ENCODE assay signal across 8 cellular contexts in genomic region chrX:19990519-19991349, GRCh38. TPM values are rescaled to one million over a fixed set of nuclear protein-coding genes. Genes with fewer than 3 reads are reported as not detected.
DNase-seq lines count a peak whose midpoint lies in the region; ATAC-seq and TF ChIP-seq lines count a peak whose summit lies in the region.

Gene BCLAF3, minus strand, starts transcription at chrX:19991061. Its CDS starts 20,797 bp downstream, at chrX:19970264.

- peak; percentile 95 for DNase-seq in AG08395 (ENCODE audit: low spot score)
- DNase-seq in NCI-H2196 (lab: John Stamatoyannopoulos, UW; ENCODE audit: unreplicated experiment), result peak; percentile 87
- DNase-seq in WTC11 (ENCODE audit: low spot score), result peak; percentile 85
- peak; percentile 83 to 89 for DNase-seq in cardiac fibroblast (ENCODE audit: low read depth in 2 of 2)
- peak; percentile 92 for DNase-seq in islet precursor cell
- peak; percentile 76 to 85 (median 79) for DNase-seq in stimulated activated CD4-positive, alpha-beta T cell treated with anti-CD3 and anti-CD28 coated beads, Interleukin-12 subunit alpha, Interleukin-12 subunit beta, amount 100 ng/mL, for 48 hours (ENCODE audit: low read depth in 2 of 3, low spot score in 1 of 3)

- H3K27me3 Mint-ChIP-seq in WTC11 (ENCODE audit: low read depth), result no peaks in the 10 kb centered on the region

- CTCF ChIA-PET in WTC11 (lab: Charles Lee), result interaction anchor here (0.6 to 1.5 kb wide), 2 partner anchors 10 to 86 kb away, joined by 3 to 7 read pairs; no protein-coding TSS in a partner anchor

- POLR2A ChIA-PET in WTC11 (lab: Charles Lee), result no interaction called here

- peak within 1 kb of the TSS; percentile 90 for H3K27ac Mint-ChIP-seq in WTC11

- H3K36me3 Mint-ChIP-seq in WTC11, result no peaks in the 10 kb centered on the region

- TF ChIP-seq CTCF in WTC11 (IDR thresholded peaks at IDR 0.05) (peak; percentile 70), cardiac fibroblast (IDR thresholded peaks at IDR 0.05; ENCODE audit: low read depth, low read length) (peak; percentile 36)

- H3K4me3 ChIP-seq in cardiac fibroblast (replicated peaks in 1 of 2; ENCODE audit: low read depth in 2 of 2, low read length in 2 of 2), result peak within 1 kb of the TSS; percentile 60 to 80

- H3K4me3 Mint-ChIP-seq in WTC11, result peak within 1 kb of the TSS; percentile 94

- H3K4me1 Mint-ChIP-seq in WTC11, result peaks cover 11% of the 10 kb centered on the region

- ATAC-seq in GM18870 (IDR thresholded peaks at IDR 0.05; ENCODE audit: unreplicated experiment), result peak; percentile 78
- peak; percentile 93 for ATAC-seq in HG03108 (IDR thresholded peaks at IDR 0.05; ENCODE audit: unreplicated experiment)
- peak; percentile 94 for ATAC-seq in WTC11

- no peaks in the 10 kb centered on the region for H3K9me3 Mint-ChIP-seq in WTC11

TF ChIP-seq in WTC11, 78 proteins besides CTCF, POLR2A, EP300 and RAD21:
- TF ChIP-seq, protein P1, sequence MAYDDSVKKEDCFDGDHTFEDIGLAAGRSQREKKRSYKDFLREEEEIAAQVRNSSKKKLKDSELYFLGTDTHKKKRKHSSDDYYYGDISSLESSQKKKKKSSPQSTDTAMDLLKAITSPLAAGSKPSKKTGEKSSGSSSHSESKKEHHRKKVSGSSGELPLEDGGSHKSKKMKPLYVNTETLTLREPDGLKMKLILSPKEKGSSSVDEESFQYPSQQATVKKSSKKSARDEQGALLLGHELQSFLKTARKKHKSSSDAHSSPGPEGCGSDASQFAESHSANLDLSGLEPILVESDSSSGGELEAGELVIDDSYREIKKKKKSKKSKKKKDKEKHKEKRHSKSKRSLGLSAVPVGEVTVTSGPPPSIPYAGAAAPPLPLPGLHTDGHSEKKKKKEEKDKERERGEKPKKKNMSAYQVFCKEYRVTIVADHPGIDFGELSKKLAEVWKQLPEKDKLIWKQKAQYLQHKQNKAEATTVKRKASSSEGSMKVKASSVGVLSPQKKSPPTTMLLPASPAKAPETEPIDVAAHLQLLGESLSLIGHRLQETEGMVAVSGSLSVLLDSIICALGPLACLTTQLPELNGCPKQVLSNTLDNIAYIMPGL (CRISPR knock-in tag; IDR thresholded peaks at IDR 0.05), result 0 out of 2 replicates have a peak, but pooled peaks have one; percentile 20
- TF ChIP-seq SP1 (CRISPR knock-in tag; conservative IDR thresholded peaks at IDR 0.05), result peak; percentile 46; the same call in 1 of the 2 replicates
- TF ChIP-seq, protein P2, sequence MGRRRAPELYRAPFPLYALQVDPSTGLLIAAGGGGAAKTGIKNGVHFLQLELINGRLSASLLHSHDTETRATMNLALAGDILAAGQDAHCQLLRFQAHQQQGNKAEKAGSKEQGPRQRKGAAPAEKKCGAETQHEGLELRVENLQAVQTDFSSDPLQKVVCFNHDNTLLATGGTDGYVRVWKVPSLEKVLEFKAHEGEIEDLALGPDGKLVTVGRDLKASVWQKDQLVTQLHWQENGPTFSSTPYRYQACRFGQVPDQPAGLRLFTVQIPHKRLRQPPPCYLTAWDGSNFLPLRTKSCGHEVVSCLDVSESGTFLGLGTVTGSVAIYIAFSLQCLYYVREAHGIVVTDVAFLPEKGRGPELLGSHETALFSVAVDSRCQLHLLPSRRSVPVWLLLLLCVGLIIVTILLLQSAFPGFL (CRISPR knock-in tag; IDR thresholded peaks at IDR 0.05; ENCODE audit: borderline replicate concordance), result no peak
TF ChIP-seq in WTC11: peak in this region for 2.

RNA-seq across cellular contexts. Expression of gene BCLAF3, which starts in this region (rescaled TPM):
- 8.1 to 10.9 TPM (median 10.2 TPM) in 3 replicates for total RNA-seq in WTC11 (2021)

Comparison
In these comparisons a context has a peak if more than half of its experiments do, and no peak if none do; other contexts are left out.
1. Peak in every context shown above with its lines: DNase-seq, ATAC-seq and H3K4me3 ChIP-seq.